Comparison of ENCODE assay signal across 9 cellular contexts in the genomic region with DNA sequence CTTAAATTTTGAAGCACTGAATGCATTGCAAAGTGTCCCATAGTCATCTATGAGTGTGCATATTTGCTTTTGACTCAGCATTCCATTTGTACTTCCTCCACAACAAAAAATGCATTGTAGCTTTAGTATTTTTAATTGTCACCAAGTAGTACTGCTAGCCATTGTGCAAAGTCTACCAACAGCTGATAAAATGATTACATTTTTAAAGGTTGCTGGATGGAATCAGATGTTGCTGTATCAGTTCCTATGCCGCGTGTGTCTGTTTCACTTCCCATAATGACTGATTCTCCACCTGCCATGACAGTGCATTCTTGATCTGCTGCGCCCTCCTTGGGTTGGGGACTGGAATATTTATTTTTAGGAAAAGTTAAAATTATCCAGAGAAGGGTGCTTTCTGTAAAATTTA. TPM values are rescaled to one million over a fixed set of nuclear protein-coding genes. Genes with fewer than 3 reads are reported as not detected.
DNase-seq lines count a peak whose midpoint lies in the region; ATAC-seq and TF ChIP-seq lines count a peak whose summit lies in the region.
"Had no signal": no experiment of that assay in that cellular context is flagged by ENCODE, and none has a peak within 500 bp of the region (broad histone marks: within the 10 kb centered on the region; RNA-seq: fewer than 3 reads in every experiment).

No MANE protein-coding gene starts in this region.

- no peaks in the 10 kb centered on the region for H3K27me3 ChIP-seq in vagina

- H3K4me3 ChIP-seq in NB4 (ENCODE audit: low read depth, low read length) (no peak overlapping the region), mucosa of descending colon (no peak overlapping the region), vagina (no peak overlapping the region)
- H3K4me3 ChIP-seq: skin epidermis had no signal

- no peak for TF ChIP-seq POLR2A in NB4 (IDR thresholded peaks at IDR 0.05; ENCODE audit: extremely low read depth, insufficient read length)
- TF ChIP-seq POLR2A in vagina (IDR thresholded peaks at IDR 0.05), result no peak

- H3K4me1 ChIP-seq in mucosa of descending colon (ENCODE audit: low read depth), result no peaks in the 10 kb centered on the region
- H3K4me1 ChIP-seq in vagina, result no peaks in the 10 kb centered on the region

- intact Hi-C loops in mucosa of descending colon (cut with DNase I, micrococcal nuclease), result no loop called here
- intact Hi-C loops in vagina (cut with DNase I), result loop anchor here (10.0 kb wide), 1 partner anchor 48 kb away; no protein-coding TSS in a partner anchor
- intact Hi-C loops in head of caudate nucleus (cut with DNase I), result no loop called here

- H3K36me3 ChIP-seq in mucosa of descending colon (ENCODE audit: low read depth) (no peaks in the 10 kb centered on the region), vagina (no peaks in the 10 kb centered on the region)

- DNase-seq in NB4 (ENCODE audit: low read depth) (peak; percentile 75), mucosa of descending colon (peak in 1 of 3 donors; percentile 27), vagina (ENCODE audit: extremely low spot score in 2 of 2) (no peak), LoVo (ENCODE audit: low spot score) (no peak), head of caudate nucleus (no peak), ureter (ENCODE audit: low spot score) (no peak)

- ATAC-seq in GM18861 (IDR thresholded peaks at IDR 0.05; ENCODE audit: unreplicated experiment), result peak; percentile 71
- peak; percentile 69 for ATAC-seq in HG02623 (IDR thresholded peaks at IDR 0.05; ENCODE audit: unreplicated experiment)
- ATAC-seq in mucosa of descending colon, result peak; percentile 49

- TF ChIP-seq CTCF in NB4 (IDR thresholded peaks at IDR 0.05; ENCODE audit: low read depth, low read length), result peak; percentile 29
- TF ChIP-seq CTCF in mucosa of descending colon (IDR thresholded peaks at IDR 0.05), result no peak
- no peak for TF ChIP-seq CTCF in vagina (IDR thresholded peaks at IDR 0.05)

- H3K27ac ChIP-seq in vagina, result no peak overlapping the region

- no peaks in the 10 kb centered on the region for H3K9me3 ChIP-seq in mucosa of descending colon
- no peaks in the 10 kb centered on the region for H3K9me3 ChIP-seq in vagina

RNA-seq across cellular contexts. Expression of a gene that starts 41.2 kb away (rescaled TPM):
- total RNA-seq in mucosa of descending colon (1 to 10 TPM; 5.7 to 9.7 (median 7.7) TPM), vagina (4.9 TPM), ureter (11.1 TPM)

RNA-seq across cellular contexts. Expression of a gene that starts 42.3 kb away (rescaled TPM):
- total RNA-seq in mucosa of descending colon (10 to 100 TPM; 21.1 to 30.0 (median 28.2) TPM), vagina (12.5 TPM), ureter (16.7 TPM)
